23 cellular contexts compared by ENCODE assay signal in the genomic region with DNA sequence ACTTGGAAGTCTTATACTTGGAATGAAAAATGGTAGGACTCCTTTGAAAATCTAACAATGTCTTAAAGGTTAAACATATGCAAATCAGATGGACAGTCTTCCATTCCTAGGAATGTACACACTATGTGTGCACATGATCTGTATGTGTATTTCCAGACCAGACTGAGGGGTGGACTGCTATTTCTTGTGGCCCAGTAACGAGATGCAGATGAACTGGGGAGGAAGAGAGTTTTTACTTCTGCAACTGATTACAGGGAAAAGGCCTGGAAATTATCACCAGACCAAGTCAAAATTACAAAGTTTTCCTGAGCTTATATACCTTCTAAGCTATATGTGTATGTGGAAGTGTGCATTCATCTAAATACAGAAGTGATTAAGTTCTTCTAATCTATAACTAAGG.
"Had no signal": no experiment of that assay in that cellular context is flagged by ENCODE, and none has a peak within 500 bp of the region (broad histone marks: within the 10 kb centered on the region; RNA-seq: fewer than 3 reads in every experiment).

No MANE protein-coding gene starts in this region.

- H3K4me3 ChIP-seq: left ventricle myocardium inferior, lung, ovary, right atrium auricular region, right lobe of liver, smooth muscle cell, tibial nerve, uterus had no signal

- H3K27ac Mint-ChIP-seq: mesothelial cell of epicardium; natural killer cell; progenitor cell of endocrine pancreas; stimulated activated memory B cell treated with anti-CD40 and anti-IgM and Interleukin-4, amounts not matched to agents 10 μg/mL and 1 μg/mL and 100 μg/mL, for 72 hours; stimulated activated naive CD8-positive, alpha-beta T cell treated with anti-CD3 and anti-CD28 coated beads, Interleukin-15, amount 100 ng/mL, for 72 hours; type B pancreatic cell had no signal

- H3K9me3 Mint-ChIP-seq: mesothelial cell of epicardium; naive B cell; natural killer cell; stimulated activated memory B cell treated with anti-CD40 and anti-IgM and Interleukin-4, amounts not matched to agents 10 μg/mL and 1 μg/mL and 100 μg/mL, for 72 hours; stimulated activated naive CD8-positive, alpha-beta T cell treated with anti-CD3 and anti-CD28 coated beads, Interleukin-15, amount 100 ng/mL, for 72 hours; type B pancreatic cell had no signal

- DNase-seq: islet precursor cell; left ventricle myocardium inferior; mesendoderm; naive B cell; natural killer cell; ovary; right lobe of liver; stimulated activated CD4-positive, alpha-beta T cell treated with anti-CD3 and anti-CD28 coated beads, Interleukin-1b, Interleukin-23, amount 100 ng/mL, for 48 hours; stimulated activated CD4-positive, alpha-beta T cell treated with anti-CD3 and anti-CD28 coated beads, Interleukin-2, amount 100 ng/mL, for 48 hours; stimulated activated CD4-positive, alpha-beta T cell treated with anti-CD3 and anti-CD28 coated beads, Interleukin-4, amount 100 ng/mL, for 4 hours; stimulated activated CD8-positive, alpha-beta memory T cell treated with anti-CD3 and anti-CD28 coated beads, Interleukin-4, amount 100 ng/mL, for 48 hours; stimulated activated naive CD4-positive, alpha-beta T cell treated with Interleukin-2 at 50 U/mL for 16 hours; stimulated activated naive CD8-positive, alpha-beta T cell treated with anti-CD3 and anti-CD28 coated beads, Interleukin-15, amount 100 ng/mL, for 72 hours; substantia nigra; uterus had no signal

- H3K36me3 ChIP-seq: left ventricle myocardium inferior, ovary, right atrium auricular region, right lobe of liver, uterus had no signal

- H3K36me3 Mint-ChIP-seq: naive B cell, natural killer cell, type B pancreatic cell had no signal

- ATAC-seq: natural killer cell; right lobe of liver; stimulated activated memory B cell treated with anti-CD40 and anti-IgM and Interleukin-4, amounts not matched to agents 10 μg/mL and 1 μg/mL and 100 μg/mL, for 72 hours; stimulated activated naive CD8-positive, alpha-beta T cell treated with anti-CD3 and anti-CD28 coated beads, Interleukin-15, amount 100 ng/mL, for 72 hours had no signal

- H3K4me2 ChIP-seq: smooth muscle cell had no signal

- H3K9me3 ChIP-seq: left ventricle myocardium inferior, ovary, right atrium auricular region, right lobe of liver, tibial nerve, uterus had no signal

- H3K4me3 Mint-ChIP-seq: mesothelial cell of epicardium; naive B cell; natural killer cell; stimulated activated memory B cell treated with anti-CD40 and anti-IgM and Interleukin-4, amounts not matched to agents 10 μg/mL and 1 μg/mL and 100 μg/mL, for 72 hours; stimulated activated naive CD8-positive, alpha-beta T cell treated with anti-CD3 and anti-CD28 coated beads, Interleukin-15, amount 100 ng/mL, for 72 hours; type B pancreatic cell had no signal

- H3K27me3 Mint-ChIP-seq: progenitor cell of endocrine pancreas; stimulated activated memory B cell treated with anti-CD40 and anti-IgM and Interleukin-4, amounts not matched to agents 10 μg/mL and 1 μg/mL and 100 μg/mL, for 72 hours; stimulated activated naive CD8-positive, alpha-beta T cell treated with anti-CD3 and anti-CD28 coated beads, Interleukin-15, amount 100 ng/mL, for 72 hours; type B pancreatic cell had no signal

- H3K27me3 ChIP-seq: ovary, right atrium auricular region, right lobe of liver, tibial nerve, uterus had no signal

- H3K4me1 Mint-ChIP-seq: naive B cell; stimulated activated memory B cell treated with anti-CD40 and anti-IgM and Interleukin-4, amounts not matched to agents 10 μg/mL and 1 μg/mL and 100 μg/mL, for 72 hours had no signal

- H3K27ac ChIP-seq: left ventricle myocardium inferior, ovary, right atrium auricular region, right lobe of liver, tibial nerve, uterus had no signal

- H3K4me1 ChIP-seq: left ventricle myocardium inferior, right atrium auricular region, right lobe of liver, tibial nerve, uterus had no signal
